8 cellular contexts compared by ENCODE assay signal in genomic region chr13:90868321-90868920, GRCh38.
DNase-seq lines count a peak whose midpoint lies in the region; ATAC-seq and TF ChIP-seq lines count a peak whose summit lies in the region.

No MANE protein-coding gene starts in this region.

- H3K4me3 ChIP-seq in AG04450 (ENCODE audit: low read depth, low read length), result no peak overlapping the region
- no peak overlapping the region for H3K4me3 ChIP-seq in WERI-Rb-1 (ENCODE audit: low read depth, low read length)

- in situ Hi-C loops in GM13977 (cut with MboI; ENCODE audit: low pct_unique_long_range_greater_than_20kb, low sequenced_read_pairs, unreplicated experiment), result no loop called here

- H3K36me3 ChIP-seq in WERI-Rb-1, result no peaks in the 10 kb centered on the region

- no peak for DNase-seq in AG04450 (ENCODE audit: low read depth, low spot score)
- peak; percentile 3 for DNase-seq in GM13977 (ENCODE audit: low spot score)
- peak; percentile 30 for DNase-seq in WERI-Rb-1
- peak; percentile 19 for DNase-seq in left kidney (ENCODE audit: low read depth, low spot score)
- no peak for DNase-seq in activated CD4-positive, alpha-beta T cell treated with anti-CD3 and anti-CD28 coated beads for 1 hour
- DNase-seq in GM19240 (ENCODE audit: insufficient read length, low spot score), result no peak
- DNase-seq in SW 1271 (lab: John Stamatoyannopoulos, UW), result no peak

- TF ChIP-seq CTCF in AG04450 (IDR thresholded peaks at IDR 0.05; ENCODE audit: low read depth, low read length), result peak; percentile 73
- peak; percentile 65 for TF ChIP-seq CTCF in GM13977 (IDR thresholded peaks at IDR 0.05; ENCODE audit: extremely low read depth, insufficient read depth, missing control alignments)
- peak; percentile 34; the same call in 1 of the 2 replicates for TF ChIP-seq CTCF in WERI-Rb-1 (IDR thresholded peaks at IDR 0.05; ENCODE audit: low read depth, low read length)

- H3K27ac ChIP-seq in AG04450 (ENCODE audit: low read depth, low read length), result no peak overlapping the region
- no peak overlapping the region for H3K27ac ChIP-seq in WERI-Rb-1

- POLR2A ChIA-PET in AG04450 (lab: Yijun Ruan, JAX), result no interaction called here

- CTCF ChIA-PET in AG04450 (lab: Charles Lee), result interaction anchor here (0.7 to 1.7 kb wide), 4 partner anchors 10 to 14 kb away, joined by 3 to 5 read pairs (median 4); no protein-coding TSS in a partner anchor

- no peaks in the 10 kb centered on the region for H3K27me3 ChIP-seq in AG04450 (ENCODE audit: control insufficient read depth, insufficient read depth, low read length)
- no peaks in the 10 kb centered on the region for H3K27me3 ChIP-seq in WERI-Rb-1 (ENCODE audit: insufficient read depth, low read depth, severe bottlenecking)

- H3K9me3 ChIP-seq in AG04450 (ENCODE audit: control insufficient read depth, insufficient read depth, low read length), result no peaks in the 10 kb centered on the region
- no peaks in the 10 kb centered on the region for H3K9me3 ChIP-seq in WERI-Rb-1 (ENCODE audit: severe bottlenecking)

- ATAC-seq in GM19351 (IDR thresholded peaks at IDR 0.05; ENCODE audit: unreplicated experiment), result no peak

Comparison
In these comparisons a context has a peak if more than half of its experiments do, and no peak if none do; other contexts are left out.
1. DNase-seq: peak in GM13977 (single experiment), WERI-Rb-1 (single experiment) and left kidney (single experiment); none in AG04450 (single experiment), activated CD4-positive, alpha-beta T cell treated with anti-CD3 and anti-CD28 coated beads for 1 hour (single experiment), GM19240 (single experiment) and SW 1271 (0 of 2).
2. Peak in every context shown above with its lines, with median percentiles within 50 percentile points of each other: CTCF ChIP-seq.